In the genomic region with DNA sequence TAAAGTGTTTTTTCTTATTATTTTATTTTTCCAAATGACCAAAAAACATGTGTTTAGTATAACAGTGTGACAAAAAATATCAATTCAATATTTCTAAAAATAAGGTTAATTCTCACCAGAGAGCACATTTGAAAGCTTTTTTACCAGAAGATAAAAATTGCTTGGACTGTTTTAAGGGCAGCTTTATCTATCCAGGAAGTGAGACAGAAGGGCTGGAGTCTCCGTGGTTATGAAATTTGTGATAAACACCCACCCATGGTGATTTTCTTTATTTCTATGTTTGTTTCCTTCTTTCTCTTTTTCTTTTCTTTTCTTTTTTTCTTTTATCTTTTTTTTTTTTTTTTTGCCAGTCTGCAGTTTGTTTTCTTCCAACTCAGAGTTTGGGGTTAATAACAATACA, we compare ENCODE assay signal across 18 cellular contexts.
"Had no signal": no experiment of that assay in that cellular context is flagged by ENCODE, and none has a peak within 500 bp of the region (broad histone marks: within the 10 kb centered on the region; RNA-seq: fewer than 3 reads in every experiment).

No MANE protein-coding gene starts in this region.

- H3K4me1 ChIP-seq: gastrocnemius medialis, prostate gland, right atrium auricular region had no signal

- H3K27ac ChIP-seq: adrenal gland, cardiac muscle cell, gastrocnemius medialis, prostate gland, right atrium auricular region, VCaP had no signal

- H3K36me3 ChIP-seq: adrenal gland, cardiac muscle cell, gastrocnemius medialis, prostate gland, right atrium auricular region had no signal

- DNase-seq: activated CD4-positive, CD25-positive, alpha-beta regulatory T cell treated with anti-CD3 and anti-CD28 coated beads, Interleukin-2, amount 50 U/mL, for 72 hours; activated CD8-positive, alpha-beta memory T cell treated with anti-CD3 and anti-CD28 coated beads for 24 hours; activated CD8-positive, alpha-beta memory T cell treated with anti-CD3 and anti-CD28 coated beads, Interleukin-2, amount 50 U/mL, for 48 hours; activated effector memory CD4-positive, alpha-beta T cell treated with Interleukin-2 at 50 U/mL for 16 hours; activated T-cell treated with anti-CD3 and anti-CD28 coated beads, Interleukin-2, amount 50 U/mL, for 48 hours; adrenal gland; effector memory CD8-positive, alpha-beta T cell; gastrocnemius medialis; head of caudate nucleus; mesendoderm; naive thymus-derived CD8-positive, alpha-beta T cell; stimulated activated CD4-positive, alpha-beta T cell treated with anti-CD3 and anti-CD28 coated beads, Interleukin-2, amount 100 ng/mL, for 48 hours; stimulated activated naive CD8-positive, alpha-beta T cell treated with anti-CD3 and anti-CD28 coated beads, Interleukin-15, amount 100 ng/mL, for 72 hours; T-cell had no signal

- H3K27me3 ChIP-seq: adrenal gland, cardiac muscle cell, gastrocnemius medialis, right atrium auricular region had no signal

- H3K4me3 ChIP-seq: adrenal gland, cardiac muscle cell, gastrocnemius medialis, prostate gland, right atrium auricular region had no signal

- H3K9me3 ChIP-seq: adrenal gland, gastrocnemius medialis, prostate gland, right atrium auricular region had no signal

- ATAC-seq: effector memory CD8-positive, alpha-beta T cell; gastrocnemius medialis; naive thymus-derived CD8-positive, alpha-beta T cell; stimulated activated naive CD8-positive, alpha-beta T cell treated with anti-CD3 and anti-CD28 coated beads, Interleukin-15, amount 100 ng/mL, for 72 hours; T-cell had no signal
